16 cellular contexts compared by ENCODE assay signal in the genomic region with DNA sequence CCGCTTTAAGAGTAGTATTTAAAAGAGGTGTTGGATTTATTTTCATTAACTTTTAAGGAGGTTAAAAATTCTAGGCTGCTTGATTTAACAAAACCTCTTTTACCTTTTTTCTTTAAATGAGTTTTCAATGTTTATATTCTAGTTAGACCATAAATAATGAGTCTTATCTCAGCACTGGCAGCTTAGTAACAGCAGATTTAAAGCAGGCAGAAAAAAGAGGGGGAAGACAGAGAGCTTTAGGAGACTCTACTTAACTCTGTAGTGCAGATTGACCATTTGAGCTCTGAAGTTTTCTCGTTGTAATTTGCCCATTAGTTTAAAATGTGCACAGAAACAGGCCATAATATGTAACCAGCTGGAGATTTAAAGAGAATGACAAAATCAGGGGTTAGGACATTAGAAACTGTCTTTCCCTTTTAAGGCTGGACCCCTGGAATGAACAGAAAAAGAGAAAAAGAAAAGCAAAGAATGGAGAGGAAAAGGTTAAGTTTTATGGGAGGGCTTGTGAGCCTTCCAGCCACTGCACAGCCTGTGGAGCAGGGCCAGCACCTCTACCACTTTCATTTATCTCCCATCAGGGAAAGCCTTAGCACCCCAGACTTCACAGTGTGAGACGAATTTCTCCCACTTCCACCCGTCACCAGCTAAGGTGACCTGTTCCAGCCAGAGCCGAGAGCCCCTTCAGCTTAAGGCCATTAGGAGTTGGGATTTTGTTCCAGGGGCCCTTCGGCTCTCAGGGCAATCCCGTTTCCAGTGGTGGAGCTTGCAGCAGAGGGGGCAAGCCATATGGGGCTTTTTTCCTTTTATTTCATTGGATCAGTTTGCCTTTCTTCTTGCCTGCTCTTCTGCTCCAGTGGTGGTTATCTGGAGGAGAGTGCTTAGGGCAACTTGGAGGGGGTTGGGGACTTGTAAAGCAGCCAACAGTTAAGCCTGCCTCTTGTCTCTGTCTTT. TPM values are rescaled to one million over a fixed set of nuclear protein-coding genes. Genes with fewer than 3 reads are reported as not detected.
DNase-seq lines count a peak whose midpoint lies in the region; ATAC-seq and TF ChIP-seq lines count a peak whose summit lies in the region.
"Had no signal": no experiment of that assay in that cellular context is flagged by ENCODE, and none has a peak within 500 bp of the region (broad histone marks: within the 10 kb centered on the region; RNA-seq: fewer than 3 reads in every experiment).

No MANE protein-coding gene starts in this region.

- no peaks in the 10 kb centered on the region for H3K36me3 ChIP-seq in left ventricle myocardium inferior
- H3K36me3 ChIP-seq in psoas muscle (ENCODE audit: insufficient read depth in 1 of 2, low read depth in 1 of 2) = no peaks in the 10 kb centered on the region
- no peaks in the 10 kb centered on the region for H3K36me3 ChIP-seq in tibial nerve
- H3K36me3 ChIP-seq: gastrocnemius medialis, upper lobe of left lung had no signal

- no peak for ATAC-seq in psoas muscle
- no peak for ATAC-seq in activated T-cell treated with anti-CD3 and anti-CD28 coated beads, Interleukin-2, amount 50 U/mL, for 4 hours
- ATAC-seq: gastrocnemius medialis had no signal

- peak overlapping the region; percentile 21 for H3K4me3 ChIP-seq in astrocyte of the cerebellum (ENCODE audit: low read depth, low read length)
- peak overlapping the region; percentile 44 for H3K4me3 ChIP-seq in left ventricle myocardium inferior
- H3K4me3 ChIP-seq in psoas muscle = peak overlapping the region; percentile 22
- H3K4me3 ChIP-seq in tibial nerve = peak overlapping the region in 2 of 4 donors; percentile 11 to 29
- H3K4me3 ChIP-seq: gastrocnemius medialis had no signal

- H3K9me3 ChIP-seq in left ventricle myocardium inferior (replicated peaks) (no peaks in the 10 kb centered on the region), psoas muscle (no peaks in the 10 kb centered on the region), tibial nerve (peaks cover 0 to 4% (median 0%) of the 10 kb centered on the region in 4 donors)
- H3K9me3 ChIP-seq: gastrocnemius medialis, upper lobe of left lung had no signal

- H3K4me1 Mint-ChIP-seq in activated T-cell treated with anti-CD3 and anti-CD28 coated beads, Interleukin-2, amount 50 U/mL, for 4 hours (ENCODE audit: low read depth) = peaks cover 18% of the 10 kb centered on the region

- H3K9me3 Mint-ChIP-seq in activated T-cell treated with anti-CD3 and anti-CD28 coated beads, Interleukin-2, amount 50 U/mL, for 4 hours = peaks cover 3% of the 10 kb centered on the region

- intact Hi-C loops in left ventricle myocardium inferior (cut with micrococcal nuclease) (no loop called here), psoas muscle (cut with DNase I) (no loop called here)

- TF ChIP-seq CTCF in astrocyte of the cerebellum (IDR thresholded peaks at IDR 0.05; ENCODE audit: low read depth, low read length, missing control alignments) = no peak
- no peak for TF ChIP-seq CTCF in left ventricle myocardium inferior (IDR thresholded peaks at IDR 0.05; ENCODE audit: borderline replicate concordance)
- TF ChIP-seq CTCF in psoas muscle (IDR thresholded peaks at IDR 0.05) = no peak
- TF ChIP-seq CTCF in tibial nerve (IDR thresholded peaks at IDR 0.05) = no peak

- no peak overlapping the region for H3K4me3 Mint-ChIP-seq in activated T-cell treated with anti-CD3 and anti-CD28 coated beads, Interleukin-2, amount 50 U/mL, for 4 hours

- no peaks in the 10 kb centered on the region for H3K36me3 Mint-ChIP-seq in activated T-cell treated with anti-CD3 and anti-CD28 coated beads, Interleukin-2, amount 50 U/mL, for 4 hours (ENCODE audit: insufficient read depth)

- no peak overlapping the region for H3K27ac ChIP-seq in left ventricle myocardium inferior (replicated peaks)
- H3K27ac ChIP-seq in psoas muscle = no peak overlapping the region
- H3K27ac ChIP-seq in tibial nerve = no peak overlapping the region
- H3K27ac ChIP-seq: gastrocnemius medialis, upper lobe of left lung had no signal

- peaks cover 3% of the 10 kb centered on the region for H3K27me3 Mint-ChIP-seq in activated T-cell treated with anti-CD3 and anti-CD28 coated beads, Interleukin-2, amount 50 U/mL, for 4 hours (ENCODE audit: low read depth)

- in situ Hi-C loops in astrocyte of the cerebellum (cut with HindIII; ENCODE audit: low sequenced_read_pairs) = no loop called here

- H3K4me1 ChIP-seq in left ventricle myocardium inferior (peaks cover 28% of the 10 kb centered on the region), psoas muscle (no peaks in the 10 kb centered on the region), tibial nerve (peaks cover 0 to 22% (median 2%) of the 10 kb centered on the region in 4 donors)
- H3K4me1 ChIP-seq: gastrocnemius medialis had no signal

- H3K27me3 ChIP-seq in left ventricle myocardium inferior (ENCODE audit: low read depth) (no peaks in the 10 kb centered on the region), psoas muscle (ENCODE audit: insufficient read depth in 3 of 3, low read length in 2 of 3) (no peaks in the 10 kb centered on the region), tibial nerve (no peaks in the 10 kb centered on the region)
- H3K27me3 ChIP-seq: gastrocnemius medialis, upper lobe of left lung had no signal

- WGBS in psoas muscle, 3 donors = 30 to 39% (median 32%) methylated on average over 7 of the region's 7 CpGs
- 19 to 21% methylated on average over 7 of the region's 7 CpGs for WGBS in tibial nerve, 2 donors

- DNase-seq in DMS 273 (lab: John Stamatoyannopoulos, UW; ENCODE audit: unreplicated experiment) (peak; percentile 57), astrocyte of the cerebellum (ENCODE audit: low read depth) (no peak), left ventricle myocardium inferior (no peak), psoas muscle (no peak), NOMO-1 (lab: John Stamatoyannopoulos, UW; ENCODE audit: unreplicated experiment in 2 of 2) (no peak), tibial nerve (ENCODE audit: low spot score in 2 of 2) (no peak), SHP77 (lab: John Stamatoyannopoulos, UW) (no peak)
- no peak for DNase-seq in activated T-cell treated with anti-CD3 and anti-CD28 coated beads, Interleukin-2, amount 50 U/mL, for 4 hours
- DNase-seq: activated CD4-positive, CD25-positive, alpha-beta regulatory T cell treated with anti-CD3 and anti-CD28 coated beads, Interleukin-2, amount 50 U/mL, for 72 hours; gastrocnemius medialis; NCI-H1048; NCI-H526 treated with DMSO at 0.1 percent for 48 hours; upper lobe of left lung had no signal

- no peak for TF ChIP-seq POLR2A in tibial nerve (IDR thresholded peaks at IDR 0.05)

- no peak for TF ChIP-seq EP300 in tibial nerve (IDR thresholded peaks at IDR 0.05)

RNA-seq across cellular contexts. Expression of a gene that starts 8.1 kb away (rescaled TPM):
- total RNA-seq in left ventricle myocardium inferior = not detected
- not detected for total RNA-seq in psoas muscle
- polyA plus RNA-seq in psoas muscle = not detected
- total RNA-seq in activated T-cell treated with anti-CD3 and anti-CD28 coated beads, Interleukin-2, amount 50 U/mL, for 4 hours = 1 to 10 TPM; 1.2 to 6.0 (median 1.5) TPM
- not detected for total RNA-seq in tibial nerve
- total RNA-seq: gastrocnemius medialis, HT-29, liver, pulmonary artery endothelial cell, upper lobe of left lung had no signal
- polyA plus RNA-seq: liver had no signal

RNA-seq across cellular contexts. Expression of a gene that starts 19.7 kb away (rescaled TPM):
- total RNA-seq in left ventricle myocardium inferior = not detected
- total RNA-seq in psoas muscle = not detected
- polyA plus RNA-seq in psoas muscle = not detected
- total RNA-seq in activated T-cell treated with anti-CD3 and anti-CD28 coated beads, Interleukin-2, amount 50 U/mL, for 4 hours = 1 to 10 TPM in 1 of 3 donors, under 1 TPM in 2; 0.28 to 2.6 (median 0.84) TPM
- not detected for total RNA-seq in tibial nerve
- total RNA-seq: gastrocnemius medialis, HT-29, liver, pulmonary artery endothelial cell, upper lobe of left lung had no signal
- polyA plus RNA-seq: liver had no signal
